In the genomic region with DNA sequence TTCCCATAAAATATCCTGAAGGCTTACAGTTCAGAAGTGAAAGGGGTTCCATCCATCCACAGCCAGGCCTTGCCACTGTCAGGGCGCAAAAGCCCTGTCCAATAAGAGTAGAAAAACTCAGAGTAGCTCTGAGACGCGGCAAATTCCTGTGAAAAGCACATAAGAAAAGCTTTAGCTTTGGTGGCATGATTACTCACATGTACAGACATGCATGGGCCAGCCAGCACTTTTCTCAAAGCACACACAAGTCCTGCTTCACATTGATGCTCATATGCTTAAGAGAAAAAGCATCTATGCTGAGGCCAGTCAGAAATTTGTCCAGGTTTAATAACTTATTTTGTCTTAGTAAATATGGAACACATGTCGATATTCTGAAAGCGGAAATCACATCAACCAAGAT, we compare ENCODE assay signal across 27 cellular contexts. TPM values are rescaled to one million over a fixed set of nuclear protein-coding genes. Genes with fewer than 3 reads are reported as not detected.
"Had no signal": no experiment of that assay in that cellular context is flagged by ENCODE, and none has a peak within 500 bp of the region (broad histone marks: within the 10 kb centered on the region; RNA-seq: fewer than 3 reads in every experiment).

No MANE protein-coding gene starts in this region.

- H3K36me3 Mint-ChIP-seq: immature natural killer cell; memory B cell; natural killer cell; stimulated activated effector memory CD8-positive, alpha-beta T cell treated with anti-CD3 and anti-CD28 coated beads, Interleukin-12 subunit alpha, Interleukin-12 subunit beta, amount 100 ng/mL, for 72 hours; type B pancreatic cell had no signal

- H3K4me3 Mint-ChIP-seq: effector memory CD8-positive, alpha-beta T cell; immature natural killer cell; memory B cell; natural killer cell; stimulated activated effector memory CD8-positive, alpha-beta T cell treated with anti-CD3 and anti-CD28 coated beads, Interleukin-12 subunit alpha, Interleukin-12 subunit beta, amount 100 ng/mL, for 72 hours; type B pancreatic cell had no signal

- H3K4me1 Mint-ChIP-seq: immature natural killer cell; natural killer cell; stimulated activated effector memory CD8-positive, alpha-beta T cell treated with anti-CD3 and anti-CD28 coated beads, Interleukin-12 subunit alpha, Interleukin-12 subunit beta, amount 100 ng/mL, for 72 hours had no signal

- H3K9me3 ChIP-seq: esophagus muscularis mucosa, lower lobe of right lung, sigmoid colon, testis, tibial artery had no signal

- ATAC-seq: effector memory CD8-positive, alpha-beta T cell; left ventricle myocardium superior; lower lobe of right lung; natural killer cell; stimulated activated effector memory CD8-positive, alpha-beta T cell treated with anti-CD3 and anti-CD28 coated beads, Interleukin-12 subunit alpha, Interleukin-12 subunit beta, amount 100 ng/mL, for 72 hours had no signal

- H3K9ac ChIP-seq: parathyroid adenoma had no signal

- DNase-seq: cortex of kidney; effector memory CD8-positive, alpha-beta T cell; hypothalamus; immature natural killer cell; islet precursor cell; left ventricle myocardium superior; lower lobe of right lung; natural killer cell; sigmoid colon; stimulated activated CD4-positive, alpha-beta T cell treated with anti-CD3 and anti-CD28 coated beads, Interleukin-2, amount 100 ng/mL, for 24 hours; stimulated activated CD4-positive, alpha-beta T cell treated with anti-CD3 and anti-CD28 coated beads, Interleukin-4, amount 100 ng/mL, for 24 hours; stimulated activated naive CD4-positive, alpha-beta T cell treated with Interleukin-2 at 50 U/mL for 16 hours; substantia nigra; testis; tibial artery had no signal

- H3K27ac Mint-ChIP-seq: effector memory CD8-positive, alpha-beta T cell; immature natural killer cell; memory B cell; natural killer cell; progenitor cell of endocrine pancreas; stimulated activated effector memory CD8-positive, alpha-beta T cell treated with anti-CD3 and anti-CD28 coated beads, Interleukin-12 subunit alpha, Interleukin-12 subunit beta, amount 100 ng/mL, for 72 hours; type B pancreatic cell had no signal

- H3K4me1 ChIP-seq: parathyroid adenoma, testis, tibial artery had no signal

- H3K36me3 ChIP-seq: sigmoid colon, tibial artery had no signal

- H3K4me3 ChIP-seq: esophagus muscularis mucosa, lower lobe of right lung, sigmoid colon, testis, tibial artery had no signal

- H3K27me3 Mint-ChIP-seq: progenitor cell of endocrine pancreas, type B pancreatic cell had no signal

- FAIRE-seq: endometrium, frontal cortex had no signal

- H3K9me3 Mint-ChIP-seq: effector memory CD8-positive, alpha-beta T cell; immature natural killer cell; memory B cell; natural killer cell; stimulated activated effector memory CD8-positive, alpha-beta T cell treated with anti-CD3 and anti-CD28 coated beads, Interleukin-12 subunit alpha, Interleukin-12 subunit beta, amount 100 ng/mL, for 72 hours; type B pancreatic cell had no signal

- H3K27ac ChIP-seq: epithelial cell of prostate, esophagus muscularis mucosa, lower lobe of right lung, parathyroid adenoma, sigmoid colon, testis, tibial artery had no signal

- H2AFZ ChIP-seq: parathyroid adenoma had no signal

- H3K27me3 ChIP-seq: esophagus muscularis mucosa, sigmoid colon, testis, tibial artery had no signal

- H3K79me2 ChIP-seq: parathyroid adenoma had no signal

RNA-seq across cellular contexts. Expression of gene CLEC1A, which starts 25.5 kb away (rescaled TPM):
- total RNA-seq: natural killer cell, osteoblast, progenitor cell of endocrine pancreas had no signal

RNA-seq across cellular contexts. Expression of gene CLEC9A, which starts 42.8 kb away (rescaled TPM):
- total RNA-seq: dermis microvascular lymphatic vessel endothelial cell, frontal cortex, left ventricle myocardium superior, osteoblast, progenitor cell of endocrine pancreas, sigmoid colon, skeletal muscle tissue had no signal

RNA-seq across cellular contexts. Expression of gene CLEC7A, which starts 56.7 kb away (rescaled TPM):
- total RNA-seq: progenitor cell of endocrine pancreas had no signal
